ENCODE assay signal across 39 cellular contexts in genomic region chr12:50887191-50887590, GRCh38. TPM values are rescaled to one million over a fixed set of nuclear protein-coding genes. Genes with fewer than 3 reads are reported as not detected.
"Had no signal": no experiment of that assay in that cellular context is flagged by ENCODE, and none has a peak within 500 bp of the region (broad histone marks: within the 10 kb centered on the region; RNA-seq: fewer than 3 reads in every experiment).

No MANE protein-coding gene starts in this region.

- H3K27me3 ChIP-seq: ascending aorta, cardiac muscle cell, Peyer's patch had no signal

- H3K9me3 ChIP-seq: Peyer's patch had no signal

- H3K4me3 ChIP-seq: ascending aorta, cardiac muscle cell, Peyer's patch had no signal

- H3K27ac ChIP-seq: ascending aorta, cardiac muscle cell, Peyer's patch, RWPE1, WERI-Rb-1 had no signal

- DNase-seq: activated CD4-positive, alpha-beta memory T cell treated with anti-CD3 and anti-CD28 coated beads, Interleukin-2, amount 10 ng/mL, durations not matched to agents 7 days and 5 days; activated CD4-positive, alpha-beta T cell treated with anti-CD3 and anti-CD28 coated beads for 1 hour; activated CD4-positive, alpha-beta T cell treated with anti-CD3 and anti-CD28 coated beads for 48 hours; activated CD4-positive, CD25-positive, alpha-beta regulatory T cell; activated CD8-positive, alpha-beta memory T cell treated with anti-CD3 and anti-CD28 coated beads for 24 hours; activated CD8-positive, alpha-beta memory T cell treated with anti-CD3 and anti-CD28 coated beads, Interleukin-2, amount 10 ng/mL, durations not matched to agents 7 days and 5 days; activated effector memory CD4-positive, alpha-beta T cell treated with anti-CD3 and anti-CD28 coated beads, Interleukin-2, amount 50 U/mL, for 16 hours; activated naive CD4-positive, alpha-beta T cell; activated naive CD4-positive, alpha-beta T cell treated with anti-CD3 and anti-CD28 coated beads, Interleukin-2, amount 50 U/mL, for 16 hours; activated naive CD8-positive, alpha-beta T cell treated with anti-CD3 and anti-CD28 coated beads for 36 hours; activated T-cell treated with anti-CD3 and anti-CD28 coated beads, Interleukin-2, amount 50 U/mL, for 1 hour; activated T-cell treated with anti-CD3 and anti-CD28 coated beads, Interleukin-2, amount 50 U/mL, for 72 hours; amygdala; NCI-H1048; NCI-H1436 treated with DMSO at 0.1 percent for 48 hours; NCI-H1694 treated with DMSO at 0.1 percent for 48 hours; NCI-H2029 treated with DMSO at 0.1 percent for 48 hours; NCI-H2171 treated with DMSO at 0.1 percent for 48 hours; NCI-H2227 treated with DMSO at 0.1 percent for 48 hours; NCI-H446 treated with DMSO at 0.1 percent for 48 hours; NCI-H524; NCI-H69; NCI-H82; PC-3; Peyer's patch; SIG-M5; T-helper 1 cell; T-helper 2 cell; T-helper 9 cell; WERI-Rb-1 had no signal

- ATAC-seq: activated CD8-positive, alpha-beta memory T cell treated with anti-CD3 and anti-CD28 coated beads, Interleukin-2, amount 10 ng/mL, durations not matched to agents 7 days and 5 days; activated T-cell treated with anti-CD3 and anti-CD28 coated beads, Interleukin-2, amount 50 U/mL, for 72 hours; activated T-helper 17 cell treated with anti-CD3 and anti-CD28 coated beads, Interleukin-2, amount 50 U/mL, for 72 hours; PC-3; Right ventricle myocardium inferior; SK-N-SH treated with all-trans-retinoic acid at 6 μM for 48 hours had no signal

- H3K4me1 ChIP-seq: ascending aorta, Peyer's patch had no signal

- H3K36me3 ChIP-seq: ascending aorta, cardiac muscle cell, Peyer's patch, WERI-Rb-1 had no signal

RNA-seq across cellular contexts. Expression of gene TMPRSS12, which starts 44.5 kb away (rescaled TPM):
- total RNA-seq: activated CD4-positive, alpha-beta memory T cell treated with anti-CD3 and anti-CD28 coated beads, Interleukin-2, amount 10 ng/mL, durations not matched to agents 7 days and 5 days; activated CD8-positive, alpha-beta memory T cell treated with anti-CD3 and anti-CD28 coated beads, Interleukin-2, amount 10 ng/mL, durations not matched to agents 7 days and 5 days; activated naive CD8-positive, alpha-beta T cell treated with anti-CD3 and anti-CD28 coated beads for 36 hours; activated T-cell treated with anti-CD3 and anti-CD28 coated beads, Interleukin-2, amount 50 U/mL, for 72 hours; activated T-helper 17 cell treated with anti-CD3 and anti-CD28 coated beads, Interleukin-2, amount 50 U/mL, for 72 hours; ascending aorta; cardiac muscle cell; chondrocyte; MCF 10A; PC-3; Peyer's patch; Right ventricle myocardium inferior; SK-MEL-5 had no signal
- polyA plus RNA-seq: cardiac muscle cell had no signal
